ENCODE assay signal across 9 cellular contexts in the genomic region with DNA sequence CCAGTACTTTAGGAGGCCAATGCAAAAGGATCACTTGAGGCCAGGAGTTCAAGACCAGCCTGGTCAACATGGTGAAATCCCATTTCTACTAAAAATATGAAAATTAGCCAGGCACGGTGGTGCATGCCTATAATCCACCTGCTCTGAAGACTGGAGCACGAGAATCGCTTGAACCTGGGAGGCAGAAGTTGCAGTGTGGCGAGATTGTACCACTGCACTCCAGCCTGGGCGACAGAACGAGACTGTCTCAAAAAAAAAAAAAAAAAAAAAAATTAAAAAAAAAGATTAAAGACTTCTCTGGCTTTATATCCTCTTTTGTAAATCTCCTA. TPM values are rescaled to one million over a fixed set of nuclear protein-coding genes. Genes with fewer than 3 reads are reported as not detected.
DNase-seq lines count a peak whose midpoint lies in the region; ATAC-seq and TF ChIP-seq lines count a peak whose summit lies in the region.
"Not testable (repeated sequence)": the region's sequence is repeated elsewhere in the genome, so short reads cannot be mapped to it uniquely, and the experiment has no call there.
"Had no signal": no experiment of that assay in that cellular context is flagged by ENCODE, and none has a peak within 500 bp of the region (broad histone marks: within the 10 kb centered on the region; RNA-seq: fewer than 3 reads in every experiment).

No MANE protein-coding gene starts in this region.

- H3K36me3 ChIP-seq in esophagus squamous epithelium (peaks cover 0 to 31% (median 5%) of the 10 kb centered on the region in 3 donors), mucosa of rectum (ENCODE audit: control insufficient read depth in 2 of 2, insufficient read depth in 2 of 2, low read length in 2 of 2) (peaks cover 8 to 13% of the 10 kb centered on the region in 2 donors)

- H3K27me3 Mint-ChIP-seq in activated naive CD4-positive, alpha-beta T cell treated with anti-CD3 and anti-CD28 coated beads, Interleukin-2, amount 50 U/mL, for 24 hours = not testable (repeated sequence)

- peak; percentile 10 for ATAC-seq in GM19455 (IDR thresholded peaks at IDR 0.05; ENCODE audit: unreplicated experiment)
- peak; percentile 14 for ATAC-seq in HG03342 (IDR thresholded peaks at IDR 0.05; ENCODE audit: unreplicated experiment)

- H3K4me1 ChIP-seq in esophagus squamous epithelium (peaks cover 3 to 44% (median 14%) of the 10 kb centered on the region in 3 donors), mucosa of rectum (ENCODE audit: control insufficient read depth in 2 of 2, insufficient read depth in 2 of 2, low read length in 2 of 2) (peaks cover 8 to 11% of the 10 kb centered on the region in 2 donors)

- intact Hi-C loops in esophagus squamous epithelium (cut with DNase I) = not testable (repeated sequence)

- 40 to 62% methylated on average over 5 of the region's 6 CpGs for WGBS in esophagus squamous epithelium, 2 donors

- H3K27ac ChIP-seq in esophagus squamous epithelium = peak overlapping the region; percentile 71 to 87 (median 83)
- peak overlapping the region; percentile 77 to 79 for H3K27ac ChIP-seq in mucosa of rectum (ENCODE audit: low read depth in 2 of 2, low read length in 2 of 2)

- TF ChIP-seq CTCF in AG10803 (conservative IDR thresholded peaks at IDR 0.05; ENCODE audit: low read length); esophagus squamous epithelium (IDR thresholded peaks at IDR 0.05): not testable (repeated sequence)

- H3K36me3 Mint-ChIP-seq in activated naive CD4-positive, alpha-beta T cell treated with anti-CD3 and anti-CD28 coated beads, Interleukin-2, amount 50 U/mL, for 24 hours = peaks cover 25% of the 10 kb centered on the region

- not testable (repeated sequence) for H3K27me3 ChIP-seq in esophagus squamous epithelium; mucosa of rectum (ENCODE audit: control insufficient read depth in 2 of 2, insufficient read depth in 2 of 2, low read length in 2 of 2)

- not testable (repeated sequence) for DNase-seq in AG10803 (ENCODE audit: low read depth); esophagus squamous epithelium (lab: John Stamatoyannopoulos, UW)
- peak; percentile 20 for DNase-seq in T-helper 22 cell (ENCODE audit: low read depth)
- DNase-seq in stimulated activated CD8-positive, alpha-beta memory T cell treated with anti-CD3 and anti-CD28 coated beads, Interleukin-4, amount 100 ng/mL, for 24 hours (ENCODE audit: low read depth) = peak; percentile 12

- H3K4me1 Mint-ChIP-seq in activated naive CD4-positive, alpha-beta T cell treated with anti-CD3 and anti-CD28 coated beads, Interleukin-2, amount 50 U/mL, for 24 hours = peaks cover 66% of the 10 kb centered on the region

- H3K9me3 ChIP-seq in esophagus squamous epithelium; mucosa of rectum (ENCODE audit: control insufficient read depth in 2 of 2, low read length in 2 of 2): not testable (repeated sequence)

- peak overlapping the region; percentile 78 for H3K4me3 Mint-ChIP-seq in activated naive CD4-positive, alpha-beta T cell treated with anti-CD3 and anti-CD28 coated beads, Interleukin-2, amount 50 U/mL, for 24 hours

- H3K9ac ChIP-seq in mucosa of rectum (ENCODE audit: low read depth in 1 of 2, low read length in 2 of 2) = peak overlapping the region; percentile 52 to 58

- H3K4me3 ChIP-seq in AG10803 (ENCODE audit: low read length) = peak overlapping the region; percentile 51
- peak overlapping the region; percentile 9 to 54 (median 28) for H3K4me3 ChIP-seq in esophagus squamous epithelium
- H3K4me3 ChIP-seq in mucosa of rectum (ENCODE audit: low read length in 2 of 2) = peak overlapping the region; percentile 48 to 74

- TF ChIP-seq POLR2A in esophagus squamous epithelium (IDR thresholded peaks at IDR 0.05) = not testable (repeated sequence)

- H3K9me3 Mint-ChIP-seq in activated naive CD4-positive, alpha-beta T cell treated with anti-CD3 and anti-CD28 coated beads, Interleukin-2, amount 50 U/mL, for 24 hours = not testable (repeated sequence)

- peak overlapping the region; percentile 96 for H3K27ac Mint-ChIP-seq in activated naive CD4-positive, alpha-beta T cell treated with anti-CD3 and anti-CD28 coated beads, Interleukin-2, amount 50 U/mL, for 24 hours

RNA-seq across cellular contexts. Expression of gene RFC1, which starts 13.0 kb away (rescaled TPM):
- 10 to 100 TPM; 19.8 to 34.2 (median 25.4) TPM for total RNA-seq in esophagus squamous epithelium

RNA-seq across cellular contexts. Expression of gene KLB, which starts 53.6 kb away (rescaled TPM):
- under 1 TPM in 3 of 4 donors, not detected in 1; 0.34 to 0.48 (median 0.38) TPM for total RNA-seq in esophagus squamous epithelium
- total RNA-seq: NCI-H460 had no signal
